In the genomic region with DNA sequence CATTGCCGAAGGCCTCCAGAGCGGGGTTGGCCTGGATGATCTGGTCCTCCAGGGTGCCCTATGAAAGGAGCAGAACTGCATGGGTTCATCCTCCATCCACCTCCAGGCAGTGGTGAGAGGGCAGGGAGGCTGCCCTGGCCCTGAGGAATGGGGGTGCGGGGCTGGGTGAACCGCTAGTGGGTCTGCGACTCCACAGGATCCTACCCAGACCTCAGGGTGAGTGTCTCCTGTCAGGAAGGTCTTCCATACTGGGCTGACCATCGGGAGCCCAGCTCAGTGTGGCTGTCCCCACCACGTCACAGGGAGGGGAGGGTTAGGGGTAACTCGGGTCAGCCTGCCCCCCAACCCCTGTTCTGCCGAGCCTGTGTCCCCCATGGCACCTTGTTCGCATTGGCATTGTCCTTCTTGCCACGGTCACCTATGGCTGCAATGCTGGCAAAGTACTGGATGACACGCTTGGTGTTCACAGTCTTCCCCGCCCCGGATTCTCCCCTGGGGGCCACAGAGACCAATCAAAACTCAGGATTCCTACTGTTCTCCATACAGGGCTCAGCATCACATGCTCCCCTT, we compare ENCODE assay signal across 30 cellular contexts. TPM values are rescaled to one million over a fixed set of nuclear protein-coding genes. Genes with fewer than 3 reads are reported as not detected.
"Had no signal": no experiment of that assay in that cellular context is flagged by ENCODE, and none has a peak within 500 bp of the region (broad histone marks: within the 10 kb centered on the region; RNA-seq: fewer than 3 reads in every experiment).

No MANE protein-coding gene starts in this region.

- H3K36me3 Mint-ChIP-seq: memory B cell; mesothelial cell of epicardium; natural killer cell; stimulated activated memory B cell treated with anti-CD40 and anti-IgM and Interleukin-4, amounts not matched to agents 10 μg/mL and 1 μg/mL and 100 μg/mL, for 72 hours had no signal

- ATAC-seq: left lobe of liver; lower lobe of right lung; natural killer cell; pancreas; sciatic nerve; stimulated activated memory B cell treated with anti-CD40 and anti-IgM and Interleukin-4, amounts not matched to agents 10 μg/mL and 1 μg/mL and 100 μg/mL, for 72 hours had no signal

- H3K36me3 ChIP-seq: lower lobe of right lung, pancreas, spleen, tibial artery, upper lobe of left lung, uterus had no signal

- H3K4me3 ChIP-seq: esophagus muscularis mucosa, lower lobe of right lung, pancreas, spleen, tibial artery, upper lobe of left lung, uterus had no signal

- DNase-seq: effector memory CD4-positive, alpha-beta T cell; head of caudate nucleus; hypothalamus; kidney glomerular epithelial cell; lower lobe of right lung; natural killer cell; nucleus accumbens; pancreas; spleen; stimulated activated CD4-positive, alpha-beta T cell treated with anti-CD3 and anti-CD28 coated beads, Interleukin-15, amount 100 ng/mL, for 24 hours; stimulated activated CD4-positive, alpha-beta T cell treated with anti-CD3 and anti-CD28 coated beads, Interleukin-1b, Interleukin-23, amount 100 ng/mL, for 48 hours; stimulated activated CD4-positive, alpha-beta T cell treated with anti-CD3 and anti-CD28 coated beads, Interleukin-4, amount 100 ng/mL, for 24 hours; tibial artery; upper lobe of left lung; uterus had no signal

- H3K27ac ChIP-seq: epithelial cell of prostate, esophagus muscularis mucosa, lower lobe of right lung, pancreas, spleen, tibial artery, upper lobe of left lung, uterus had no signal

- H3K9me3 ChIP-seq: esophagus muscularis mucosa, lower lobe of right lung, pancreas, spleen, tibial artery, upper lobe of left lung, uterus had no signal

- H3K27me3 ChIP-seq: pancreas, upper lobe of left lung, uterus had no signal

- H3K27ac Mint-ChIP-seq: memory B cell; mesothelial cell of epicardium; natural killer cell; progenitor cell of endocrine pancreas; stimulated activated memory B cell treated with anti-CD40 and anti-IgM and Interleukin-4, amounts not matched to agents 10 μg/mL and 1 μg/mL and 100 μg/mL, for 72 hours; stimulated activated naive CD8-positive, alpha-beta T cell treated with anti-CD3 and anti-CD28 coated beads, Interleukin-15, Interleukin-2, amounts not matched to agents 100 ng/mL and 50 ng/mL, for 24 hours had no signal

- H3K4me1 Mint-ChIP-seq: natural killer cell had no signal

- H3K9me3 Mint-ChIP-seq: memory B cell; mesothelial cell of epicardium; natural killer cell; neural crest cell; stimulated activated memory B cell treated with anti-CD40 and anti-IgM and Interleukin-4, amounts not matched to agents 10 μg/mL and 1 μg/mL and 100 μg/mL, for 72 hours; stimulated activated naive CD8-positive, alpha-beta T cell treated with anti-CD3 and anti-CD28 coated beads, Interleukin-15, Interleukin-2, amounts not matched to agents 100 ng/mL and 50 ng/mL, for 24 hours had no signal

- H3K4me3 Mint-ChIP-seq: memory B cell; mesothelial cell of epicardium; natural killer cell; neural crest cell; stimulated activated memory B cell treated with anti-CD40 and anti-IgM and Interleukin-4, amounts not matched to agents 10 μg/mL and 1 μg/mL and 100 μg/mL, for 72 hours; stimulated activated naive CD8-positive, alpha-beta T cell treated with anti-CD3 and anti-CD28 coated beads, Interleukin-15, Interleukin-2, amounts not matched to agents 100 ng/mL and 50 ng/mL, for 24 hours had no signal

- H3K4me1 ChIP-seq: lower lobe of right lung, pancreas, spleen, tibial artery, upper lobe of left lung, uterus had no signal

RNA-seq across cellular contexts. Expression of a gene that starts 3.7 kb away (rescaled TPM):
- total RNA-seq: fibroblast of villous mesenchyme, left lobe of liver, mesothelial cell of epicardium, mucosa of gallbladder, natural killer cell, neural crest cell, sciatic nerve, temporal lobe, upper lobe of left lung had no signal

RNA-seq across cellular contexts. Expression of a gene that starts 27.6 kb away (rescaled TPM):
- total RNA-seq: fibroblast of villous mesenchyme, left lobe of liver, mesothelial cell of epicardium, myocyte, progenitor cell of endocrine pancreas had no signal

RNA-seq across cellular contexts. Expression of a gene that starts 31.0 kb away (rescaled TPM):
- total RNA-seq: fibroblast of villous mesenchyme, left lobe of liver, mesothelial cell of epicardium, natural killer cell, progenitor cell of endocrine pancreas, upper lobe of left lung had no signal

RNA-seq across cellular contexts. Expression of a gene that starts 31.8 kb away (rescaled TPM):
- total RNA-seq: esophagus muscularis mucosa, fibroblast of villous mesenchyme, left lobe of liver, lower lobe of right lung, mesothelial cell of epicardium, mucosa of gallbladder, myocyte, natural killer cell, neural crest cell, pancreas, progenitor cell of endocrine pancreas, sciatic nerve, skeletal muscle tissue, spleen, temporal lobe, upper lobe of left lung, uterus had no signal
- polyA plus RNA-seq: pancreas, spleen had no signal

RNA-seq across cellular contexts. Expression of a gene that starts 39.4 kb away (rescaled TPM):
- total RNA-seq: myocyte, natural killer cell had no signal
